In genomic region chr21:38996355-38996754, GRCh38 we compare ENCODE assay signal across 1 cellular context.
A peak's percentile ranks its signal among the peaks of the same experiment; 100 is the strongest.
TF ChIP-seq lines count a peak whose summit lies in the region.

No MANE protein-coding gene starts in this region.

TF ChIP-seq in HEK293, 187 proteins besides CTCF, POLR2A, EP300 and RAD21 (continued from another document):
- no peak for TF ChIP-seq ZNF335 (tag by site-specific recombination; conservative IDR thresholded peaks at IDR 0.05)
- TF ChIP-seq ZNF701 (tag by site-specific recombination; IDR thresholded peaks at IDR 0.05): no peak
- TF ChIP-seq ZNF132 (tag by site-specific recombination; IDR thresholded peaks at IDR 0.05; ENCODE audit: borderline replicate concordance): no peak
- no peak for TF ChIP-seq IKZF3 (tag by site-specific recombination; IDR thresholded peaks at IDR 0.05)
- no peak for TF ChIP-seq ZNF302 (tag by site-specific recombination; IDR thresholded peaks at IDR 0.05; ENCODE audit: low read depth)
- TF ChIP-seq ZNF155 (tag by site-specific recombination; IDR thresholded peaks at IDR 0.05): no peak
- TF ChIP-seq, protein P1, sequence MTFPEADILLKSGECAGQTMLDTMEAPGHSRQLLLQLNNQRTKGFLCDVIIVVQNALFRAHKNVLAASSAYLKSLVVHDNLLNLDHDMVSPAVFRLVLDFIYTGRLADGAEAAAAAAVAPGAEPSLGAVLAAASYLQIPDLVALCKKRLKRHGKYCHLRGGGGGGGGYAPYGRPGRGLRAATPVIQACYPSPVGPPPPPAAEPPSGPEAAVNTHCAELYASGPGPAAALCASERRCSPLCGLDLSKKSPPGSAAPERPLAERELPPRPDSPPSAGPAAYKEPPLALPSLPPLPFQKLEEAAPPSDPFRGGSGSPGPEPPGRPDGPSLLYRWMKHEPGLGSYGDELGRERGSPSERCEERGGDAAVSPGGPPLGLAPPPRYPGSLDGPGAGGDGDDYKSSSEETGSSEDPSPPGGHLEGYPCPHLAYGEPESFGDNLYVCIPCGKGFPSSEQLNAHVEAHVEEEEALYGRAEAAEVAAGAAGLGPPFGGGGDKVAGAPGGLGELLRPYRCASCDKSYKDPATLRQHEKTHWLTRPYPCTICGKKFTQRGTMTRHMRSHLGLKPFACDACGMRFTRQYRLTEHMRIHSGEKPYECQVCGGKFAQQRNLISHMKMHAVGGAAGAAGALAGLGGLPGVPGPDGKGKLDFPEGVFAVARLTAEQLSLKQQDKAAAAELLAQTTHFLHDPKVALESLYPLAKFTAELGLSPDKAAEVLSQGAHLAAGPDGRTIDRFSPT (tag by site-specific recombination; IDR thresholded peaks at IDR 0.05): no peak
- no peak for TF ChIP-seq KLF8 (tag by site-specific recombination; IDR thresholded peaks at IDR 0.05)
- peak; percentile 93 for TF ChIP-seq SCRT1 (tag by site-specific recombination; IDR thresholded peaks at IDR 0.05; ENCODE audit: borderline replicate concordance)
- no peak for TF ChIP-seq ZNF433 (tag by site-specific recombination; IDR thresholded peaks at IDR 0.05; ENCODE audit: low read depth)
- no peak for TF ChIP-seq ZNF169 (tag by site-specific recombination; IDR thresholded peaks at IDR 0.05)
- TF ChIP-seq BCL11B (tag by site-specific recombination; IDR thresholded peaks at IDR 0.05; ENCODE audit: low read depth): no peak
- TF ChIP-seq ZNF354C (tag by site-specific recombination; IDR thresholded peaks at IDR 0.05; ENCODE audit: borderline replicate concordance, low read depth): no peak
- TF ChIP-seq, protein P2, sequence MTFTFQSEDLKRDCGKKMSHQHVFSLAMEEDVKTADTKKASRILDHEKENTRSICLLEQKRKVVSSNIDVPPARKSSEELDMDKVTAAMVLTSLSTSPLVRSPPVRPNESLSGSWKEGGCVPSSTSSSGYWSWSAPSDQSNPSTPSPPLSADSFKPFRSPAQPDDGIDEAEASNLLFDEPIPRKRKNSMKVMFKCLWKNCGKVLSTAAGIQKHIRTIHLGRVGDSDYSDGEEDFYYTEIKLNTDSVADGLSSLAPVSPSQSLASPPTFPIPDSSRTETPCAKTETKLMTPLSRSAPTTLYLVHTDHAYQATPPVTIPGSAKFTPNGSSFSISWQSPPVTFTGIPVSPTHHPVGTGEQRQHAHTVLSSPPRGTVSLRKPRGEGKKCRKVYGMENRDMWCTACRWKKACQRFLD (tag by site-specific recombination; IDR thresholded peaks at IDR 0.05): no peak
- TF ChIP-seq ZNF157 (tag by site-specific recombination; IDR thresholded peaks at IDR 0.05): no peak
- TF ChIP-seq ZNF792 (tag by site-specific recombination; IDR thresholded peaks at IDR 0.05): no peak
- no peak for TF ChIP-seq ZFP41 (tag by site-specific recombination; IDR thresholded peaks at IDR 0.05; ENCODE audit: borderline replicate concordance)
- no peak for TF ChIP-seq ZNF707 (tag by site-specific recombination; IDR thresholded peaks at IDR 0.05)
- TF ChIP-seq KLF1 (tag by site-specific recombination; IDR thresholded peaks at IDR 0.05): no peak
